Comparison of ENCODE assay signal across 17 cellular contexts in the genomic region with DNA sequence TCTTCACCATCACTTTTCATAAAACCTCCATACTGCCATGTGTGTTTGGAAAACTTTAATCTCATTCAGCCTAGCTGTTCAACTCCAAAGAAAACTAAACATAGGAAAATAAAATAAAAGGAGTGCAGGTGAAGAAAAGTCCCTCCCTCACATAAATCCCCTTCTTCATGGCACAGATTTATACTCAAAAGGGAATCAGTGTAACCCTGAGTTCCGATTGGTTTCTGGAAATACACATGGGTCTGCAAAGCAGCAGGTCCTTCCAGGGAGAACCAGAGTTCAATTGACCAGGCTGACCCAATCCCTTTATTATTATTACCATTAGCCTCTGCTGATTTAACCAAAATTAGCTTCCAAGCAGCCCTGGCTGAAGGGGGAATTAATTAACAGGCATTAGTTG. TPM values are rescaled to one million over a fixed set of nuclear protein-coding genes. Genes with fewer than 3 reads are reported as not detected.
DNase-seq lines count a peak whose midpoint lies in the region; ATAC-seq and TF ChIP-seq lines count a peak whose summit lies in the region.
"Had no signal": no experiment of that assay in that cellular context is flagged by ENCODE, and none has a peak within 500 bp of the region (broad histone marks: within the 10 kb centered on the region; RNA-seq: fewer than 3 reads in every experiment).

No MANE protein-coding gene starts in this region.

- DNase-seq in natural killer cell, result no peak
- DNase-seq in natural killer cell treated with Interleukin-12 subunit alpha and Interleukin-12 subunit beta and Interleukin-15 and Interleukin-18, amount 100 ng/mL, for 72 hours (ENCODE audit: low spot score), result no peak
- DNase-seq in esophagus squamous epithelium (lab: John Stamatoyannopoulos, UW), result no peak
- no peak for DNase-seq in progenitor cell of endocrine pancreas (ENCODE audit: low spot score, unreplicated experiment)
- no peak for DNase-seq in NCI-H128 (lab: John Stamatoyannopoulos, UW; ENCODE audit: unreplicated experiment)
- DNase-seq in effector memory CD8-positive, alpha-beta T cell, result no peak
- no peak for DNase-seq in activated gamma-delta T cell (lab: John Stamatoyannopoulos, UW)
- no peak for DNase-seq in activated naive CD4-positive, alpha-beta T cell treated with anti-CD3 and anti-CD28 coated beads, Interleukin-2, amount 50 U/mL, for 72 hours (ENCODE audit: low spot score in 2 of 2)
- DNase-seq: activated T-cell treated with anti-CD3 and anti-CD28 coated beads, Interleukin-2, amount 50 U/mL, for 1 hour; KG1; NCI-H1436 treated with DMSO at 0.1 percent for 48 hours; right cardiac atrium; RPMI8226; stimulated activated naive CD8-positive, alpha-beta T cell treated with anti-CD3 and anti-CD28 coated beads, Interleukin-15, amount 100 ng/mL, for 72 hours had no signal

- H3K4me3 Mint-ChIP-seq in natural killer cell, result peak overlapping the region; percentile 67
- no peak overlapping the region for H3K4me3 Mint-ChIP-seq in natural killer cell treated with Interleukin-12 subunit alpha and Interleukin-12 subunit beta and Interleukin-15 and Interleukin-18, amount 100 ng/mL, for 72 hours
- H3K4me3 Mint-ChIP-seq in progenitor cell of endocrine pancreas (ENCODE audit: low read depth), result peak overlapping the region; percentile 82
- no peak overlapping the region for H3K4me3 Mint-ChIP-seq in effector memory CD8-positive, alpha-beta T cell
- H3K4me3 Mint-ChIP-seq: T-helper 1 cell treated with Interleukin-12 subunit alpha and Interleukin-12 subunit beta and Interleukin-4 antibody, amounts not matched to agents 30 μg/mL and 1 μg/mL, for 36 hours had no signal

- H3K27ac ChIP-seq in esophagus squamous epithelium, result peak overlapping the region; percentile 89 to 95 (median 92)

- H3K27me3 ChIP-seq in esophagus squamous epithelium, result peaks cover 0 to 79% (median 0%) of the 10 kb centered on the region in 4 donors
- H3K27me3 ChIP-seq: adrenal gland had no signal

- H3K27me3 Mint-ChIP-seq in natural killer cell (ENCODE audit: low read depth in 2 of 2) (peaks cover 0 to 17% of the 10 kb centered on the region in 2 donors), progenitor cell of endocrine pancreas (peaks cover 83% of the 10 kb centered on the region)
- H3K27me3 Mint-ChIP-seq in natural killer cell treated with Interleukin-12 subunit alpha and Interleukin-12 subunit beta and Interleukin-15 and Interleukin-18, amount 100 ng/mL, for 72 hours, result peaks cover 0 to 4% of the 10 kb centered on the region in 2 donors
- H3K27me3 Mint-ChIP-seq in effector memory CD8-positive, alpha-beta T cell, result no peaks in the 10 kb centered on the region

- no peak for TF ChIP-seq CTCF in natural killer cell (IDR thresholded peaks at IDR 0.05)
- TF ChIP-seq CTCF in esophagus squamous epithelium (IDR thresholded peaks at IDR 0.05), result no peak
- no peak for TF ChIP-seq CTCF in progenitor cell of endocrine pancreas (IDR thresholded peaks at IDR 0.05; ENCODE audit: unreplicated experiment)

- peak overlapping the region in 3 of 4 donors; percentile 42 to 63 (median 50) for H3K4me3 ChIP-seq in esophagus squamous epithelium

- TF ChIP-seq POLR2A in esophagus squamous epithelium (IDR thresholded peaks at IDR 0.05), result no peak

- no peaks in the 10 kb centered on the region for H3K9me3 ChIP-seq in esophagus squamous epithelium
- H3K9me3 ChIP-seq: adrenal gland had no signal

- peaks cover 20 to 34% of the 10 kb centered on the region in 2 donors for H3K4me1 Mint-ChIP-seq in natural killer cell
- H3K4me1 Mint-ChIP-seq in natural killer cell treated with Interleukin-12 subunit alpha and Interleukin-12 subunit beta and Interleukin-15 and Interleukin-18, amount 100 ng/mL, for 72 hours (ENCODE audit: low read depth in 2 of 2), result peaks cover 8 to 18% of the 10 kb centered on the region in 2 donors
- H3K4me1 Mint-ChIP-seq in progenitor cell of endocrine pancreas (ENCODE audit: low read depth), result peaks cover 45% of the 10 kb centered on the region
- no peaks in the 10 kb centered on the region for H3K4me1 Mint-ChIP-seq in effector memory CD8-positive, alpha-beta T cell (ENCODE audit: low read depth in 2 of 2)

- H3K9me3 Mint-ChIP-seq in natural killer cell (no peaks in the 10 kb centered on the region), progenitor cell of endocrine pancreas (ENCODE audit: low read depth) (no peaks in the 10 kb centered on the region)
- no peaks in the 10 kb centered on the region for H3K9me3 Mint-ChIP-seq in natural killer cell treated with Interleukin-12 subunit alpha and Interleukin-12 subunit beta and Interleukin-15 and Interleukin-18, amount 100 ng/mL, for 72 hours
- H3K9me3 Mint-ChIP-seq in effector memory CD8-positive, alpha-beta T cell, result no peaks in the 10 kb centered on the region
- H3K9me3 Mint-ChIP-seq in activated naive CD4-positive, alpha-beta T cell treated with anti-CD3 and anti-CD28 coated beads, Interleukin-2, amount 50 U/mL, for 72 hours, result no peaks in the 10 kb centered on the region
- H3K9me3 Mint-ChIP-seq: stimulated activated naive CD8-positive, alpha-beta T cell treated with anti-CD3 and anti-CD28 coated beads, Interleukin-15, amount 100 ng/mL, for 72 hours; T-helper 1 cell treated with Interleukin-12 subunit alpha and Interleukin-12 subunit beta and Interleukin-4 antibody, amounts not matched to agents 30 μg/mL and 1 μg/mL, for 36 hours had no signal

- H3K27ac Mint-ChIP-seq in natural killer cell, result peak overlapping the region; percentile 87
- peak overlapping the region in 1 of 2 donors; percentile 93 for H3K27ac Mint-ChIP-seq in natural killer cell treated with Interleukin-12 subunit alpha and Interleukin-12 subunit beta and Interleukin-15 and Interleukin-18, amount 100 ng/mL, for 72 hours
- H3K27ac Mint-ChIP-seq in progenitor cell of endocrine pancreas, result peak overlapping the region; percentile 19
- H3K27ac Mint-ChIP-seq in effector memory CD8-positive, alpha-beta T cell, result no peak overlapping the region
- H3K27ac Mint-ChIP-seq in activated naive CD4-positive, alpha-beta T cell treated with anti-CD3 and anti-CD28 coated beads, Interleukin-2, amount 50 U/mL, for 72 hours, result no peak overlapping the region
- H3K27ac Mint-ChIP-seq: H9; T-helper 1 cell treated with Interleukin-12 subunit alpha and Interleukin-12 subunit beta and Interleukin-4 antibody, amounts not matched to agents 30 μg/mL and 1 μg/mL, for 36 hours had no signal

- H3K36me3 ChIP-seq in esophagus squamous epithelium, result peaks cover 0 to 25% (median 6%) of the 10 kb centered on the region in 3 donors

- 38 to 73% methylated on average over 1 of the region's 1 CpG for WGBS in esophagus squamous epithelium, 2 donors

- intact Hi-C loops in natural killer cell (cut with micrococcal nuclease) (no loop called here), esophagus squamous epithelium (cut with DNase I) (no loop called here)

- H3K4me1 ChIP-seq in esophagus squamous epithelium, result peaks cover 19 to 100% (median 60%) of the 10 kb centered on the region in 3 donors

- ATAC-seq in natural killer cell, result no peak
- ATAC-seq in natural killer cell treated with Interleukin-12 subunit alpha and Interleukin-12 subunit beta and Interleukin-15 and Interleukin-18, amount 100 ng/mL, for 72 hours, result no peak
- ATAC-seq in effector memory CD8-positive, alpha-beta T cell (replicated peaks), result no peak
- no peak for ATAC-seq in activated naive CD4-positive, alpha-beta T cell treated with anti-CD3 and anti-CD28 coated beads, Interleukin-2, amount 50 U/mL, for 72 hours
- ATAC-seq: right cardiac atrium; stimulated activated naive CD8-positive, alpha-beta T cell treated with anti-CD3 and anti-CD28 coated beads, Interleukin-15, amount 100 ng/mL, for 72 hours had no signal

- H3K36me3 Mint-ChIP-seq in natural killer cell (no peaks in the 10 kb centered on the region), progenitor cell of endocrine pancreas (ENCODE audit: insufficient read depth) (peaks cover 10% of the 10 kb centered on the region)
- no peaks in the 10 kb centered on the region for H3K36me3 Mint-ChIP-seq in natural killer cell treated with Interleukin-12 subunit alpha and Interleukin-12 subunit beta and Interleukin-15 and Interleukin-18, amount 100 ng/mL, for 72 hours
- peaks cover 3% of the 10 kb centered on the region for H3K36me3 Mint-ChIP-seq in effector memory CD8-positive, alpha-beta T cell (ENCODE audit: insufficient read depth)
- H3K36me3 Mint-ChIP-seq in activated naive CD4-positive, alpha-beta T cell treated with anti-CD3 and anti-CD28 coated beads, Interleukin-2, amount 50 U/mL, for 72 hours, result no peaks in the 10 kb centered on the region

RNA-seq across cellular contexts. Expression of gene HOXB2, which starts 8.9 kb away (rescaled TPM):
- total RNA-seq in natural killer cell (10 to 100 TPM; 21.6 to 30.5 (median 24.7) TPM), esophagus squamous epithelium (10 to 100 TPM in 3 of 4 donors, 1 to 10 TPM in 1; 9.2 to 24.2 (median 17.1) TPM), progenitor cell of endocrine pancreas (15.2 and 19.8 TPM in 2 replicates)
- 10 to 100 TPM; 20.8 to 30.0 TPM for total RNA-seq in natural killer cell treated with Interleukin-12 subunit alpha and Interleukin-12 subunit beta and Interleukin-15 and Interleukin-18, amount 100 ng/mL, for 72 hours
- 10 to 100 TPM in 1 of 2 donors, 1 to 10 TPM in 1; 3.2 to 21.7 TPM for total RNA-seq in activated naive CD4-positive, alpha-beta T cell treated with anti-CD3 and anti-CD28 coated beads, Interleukin-2, amount 50 U/mL, for 72 hours
- total RNA-seq: H9 had no signal

RNA-seq across cellular contexts. Expression of gene HOXB1, which starts 23.0 kb away (rescaled TPM):
- not detected for total RNA-seq in natural killer cell
- total RNA-seq in natural killer cell treated with Interleukin-12 subunit alpha and Interleukin-12 subunit beta and Interleukin-15 and Interleukin-18, amount 100 ng/mL, for 72 hours, result not detected
- total RNA-seq in esophagus squamous epithelium, result under 1 TPM in 1 of 4 donors, not detected in 3; 0.19 TPM
- 0.96 and 2.2 TPM in 2 replicates for total RNA-seq in progenitor cell of endocrine pancreas
- total RNA-seq in activated naive CD4-positive, alpha-beta T cell treated with anti-CD3 and anti-CD28 coated beads, Interleukin-2, amount 50 U/mL, for 72 hours, result not detected
- total RNA-seq: adrenal gland, H9, right cardiac atrium had no signal

RNA-seq across cellular contexts. Expression of gene HOXB4, which starts 24.3 kb away (rescaled TPM):
- 1 to 10 TPM; 3.5 to 6.7 (median 5.7) TPM for total RNA-seq in natural killer cell
- total RNA-seq in natural killer cell treated with Interleukin-12 subunit alpha and Interleukin-12 subunit beta and Interleukin-15 and Interleukin-18, amount 100 ng/mL, for 72 hours, result 1 to 10 TPM; 6.9 to 8.2 TPM
- total RNA-seq in esophagus squamous epithelium, result 1 to 10 TPM in 3 of 4 donors, under 1 TPM in 1; 0.27 to 2.9 (median 1.8) TPM
- 3.4 and 6.0 TPM in 2 replicates for total RNA-seq in progenitor cell of endocrine pancreas
- total RNA-seq in activated naive CD4-positive, alpha-beta T cell treated with anti-CD3 and anti-CD28 coated beads, Interleukin-2, amount 50 U/mL, for 72 hours, result 1 to 10 TPM in 1 of 2 donors, under 1 TPM in 1; 0.89 to 3.0 TPM
- total RNA-seq: H9 had no signal

RNA-seq across cellular contexts. Expression of gene HOXB3, which starts 36.2 kb away (rescaled TPM):
- total RNA-seq in natural killer cell (10 to 100 TPM in 2 of 3 donors, 1 to 10 TPM in 1; 7.9 to 15.6 (median 15.3) TPM), esophagus squamous epithelium (10 to 100 TPM in 1 of 4 donors, 1 to 10 TPM in 3; 2.5 to 11.1 (median 5.8) TPM), progenitor cell of endocrine pancreas (19.4 and 32.1 TPM in 2 replicates)
- total RNA-seq in natural killer cell treated with Interleukin-12 subunit alpha and Interleukin-12 subunit beta and Interleukin-15 and Interleukin-18, amount 100 ng/mL, for 72 hours, result 10 to 100 TPM in 1 of 2 donors, 1 to 10 TPM in 1; 9.0 to 15.4 TPM
- 1 to 10 TPM; 1.6 to 3.1 TPM for total RNA-seq in activated naive CD4-positive, alpha-beta T cell treated with anti-CD3 and anti-CD28 coated beads, Interleukin-2, amount 50 U/mL, for 72 hours
- total RNA-seq: H9 had no signal

RNA-seq across cellular contexts. Expression of gene HOXB5, which starts 39.7 kb away (rescaled TPM):
- total RNA-seq in natural killer cell, result not detected
- total RNA-seq in natural killer cell treated with Interleukin-12 subunit alpha and Interleukin-12 subunit beta and Interleukin-15 and Interleukin-18, amount 100 ng/mL, for 72 hours, result under 1 TPM in 1 of 2 donors, not detected in 1; 0.70 TPM
- not detected for total RNA-seq in esophagus squamous epithelium
- 2.1 and 5.6 TPM in 2 replicates for total RNA-seq in progenitor cell of endocrine pancreas
- not detected for total RNA-seq in activated naive CD4-positive, alpha-beta T cell treated with anti-CD3 and anti-CD28 coated beads, Interleukin-2, amount 50 U/mL, for 72 hours
- total RNA-seq: H9 had no signal

Comparison
In these comparisons a context has a peak if more than half of its experiments do, and no peak if none do; other contexts are left out.
1. H3K4me3 Mint-ChIP-seq: peak in natural killer cell (single experiment) and progenitor cell of endocrine pancreas (single experiment); none in natural killer cell treated with Interleukin-12 subunit alpha and Interleukin-12 subunit beta and Interleukin-15 and Interleukin-18, amount 100 ng/mL, for 72 hours (single experiment) and effector memory CD8-positive, alpha-beta T cell (0 of 2).
2. H3K27ac Mint-ChIP-seq: peak in natural killer cell (2 of 2) and progenitor cell of endocrine pancreas (single experiment); none in effector memory CD8-positive, alpha-beta T cell (0 of 2) and activated naive CD4-positive, alpha-beta T cell treated with anti-CD3 and anti-CD28 coated beads, Interleukin-2, amount 50 U/mL, for 72 hours (0 of 2).